10 cellular contexts compared by ENCODE assay signal in genomic region chr1:85406887-85407593, GRCh38. TPM values are rescaled to one million over a fixed set of nuclear protein-coding genes. Genes with fewer than 3 reads are reported as not detected.
DNase-seq lines count a peak whose midpoint lies in the region; ATAC-seq and TF ChIP-seq lines count a peak whose summit lies in the region.
"Had no signal": no experiment of that assay in that cellular context is flagged by ENCODE, and none has a peak within 500 bp of the region (broad histone marks: within the 10 kb centered on the region; RNA-seq: fewer than 3 reads in every experiment).

No MANE protein-coding gene starts in this region.

- H3K27ac ChIP-seq in lower lobe of right lung = peak overlapping the region; percentile 51
- peak overlapping the region; percentile 55 to 82 for H3K27ac ChIP-seq in thoracic aorta

- ATAC-seq in lower lobe of right lung = peak; percentile 82 to 94
- peak; percentile 80 for ATAC-seq in thoracic aorta (ENCODE audit: insufficient number of reproducible peaks, low FRiP score, low read depth)
- ATAC-seq in naive thymus-derived CD8-positive, alpha-beta T cell = no peak

- H3K36me3 ChIP-seq in lower lobe of right lung = no peaks in the 10 kb centered on the region
- no peaks in the 10 kb centered on the region for H3K36me3 ChIP-seq in thoracic aorta

- H3K4me1 ChIP-seq in lower lobe of right lung (peaks cover 14% of the 10 kb centered on the region), thoracic aorta (ENCODE audit: control insufficient read depth in 1 of 2, low read depth in 2 of 2) (peaks cover 38 to 61% of the 10 kb centered on the region in 2 donors)

- H3K27me3 ChIP-seq in lower lobe of right lung (ENCODE audit: low read depth) (no peaks in the 10 kb centered on the region), thoracic aorta (replicated peaks; ENCODE audit: insufficient read depth) (no peaks in the 10 kb centered on the region)

- H3K9me3 Mint-ChIP-seq in naive thymus-derived CD8-positive, alpha-beta T cell = no peaks in the 10 kb centered on the region
- no peaks in the 10 kb centered on the region for H3K9me3 Mint-ChIP-seq in T-helper 2 cell treated with Interferon-gamma antibody and Interleukin-4, amounts not matched to agents 5 μg/mL and 100 μg/mL, for 36 hours

- peak overlapping the region; percentile 13; the same call in 1 of the 2 replicates for H3K4me3 ChIP-seq in LNCaP clone FGC (ENCODE audit: low read depth, low read length)
- no peak overlapping the region for H3K4me3 ChIP-seq in lower lobe of right lung
- peak overlapping the region; percentile 54 for H3K4me3 ChIP-seq in thoracic aorta

- H3K27ac Mint-ChIP-seq in naive thymus-derived CD8-positive, alpha-beta T cell = no peak overlapping the region
- H3K27ac Mint-ChIP-seq in T-helper 2 cell treated with Interferon-gamma antibody and Interleukin-4, amounts not matched to agents 5 μg/mL and 100 μg/mL, for 36 hours = no peak overlapping the region

- DNase-seq in LNCaP clone FGC (ENCODE audit: low read depth) (peak; percentile 65), dermis microvascular lymphatic vessel endothelial cell (ENCODE audit: low read depth in 2 of 2) (peak; percentile 95 to 97), lower lobe of right lung (no peak), thoracic aorta (ENCODE audit: low spot score) (peak; percentile 21), activated gamma-delta T cell (lab: John Stamatoyannopoulos, UW) (no peak), HUDEP-2 (lab: John Stamatoyannopoulos, UW; ENCODE audit: unreplicated experiment in 76 of 76) (no peak)
- no peak for DNase-seq in naive thymus-derived CD8-positive, alpha-beta T cell
- no peak for DNase-seq in T-helper 2 cell treated with Interferon-gamma antibody and Interleukin-4, amounts not matched to agents 5 μg/mL and 100 μg/mL, for 36 hours (ENCODE audit: low spot score)
- DNase-seq: activated naive CD4-positive, alpha-beta T cell treated with Interleukin-2 at 50 U/mL for 16 hours; NCI-H146 had no signal

- H3K4me1 Mint-ChIP-seq in naive thymus-derived CD8-positive, alpha-beta T cell = no peaks in the 10 kb centered on the region
- no peaks in the 10 kb centered on the region for H3K4me1 Mint-ChIP-seq in T-helper 2 cell treated with Interferon-gamma antibody and Interleukin-4, amounts not matched to agents 5 μg/mL and 100 μg/mL, for 36 hours (ENCODE audit: low read depth)

- intact Hi-C loops in lower lobe of right lung (cut with DNase I) = no loop called here

- no peaks in the 10 kb centered on the region for H3K27me3 Mint-ChIP-seq in naive thymus-derived CD8-positive, alpha-beta T cell
- no peaks in the 10 kb centered on the region for H3K27me3 Mint-ChIP-seq in T-helper 2 cell treated with Interferon-gamma antibody and Interleukin-4, amounts not matched to agents 5 μg/mL and 100 μg/mL, for 36 hours (ENCODE audit: low read depth)

- no peaks in the 10 kb centered on the region for H3K9me3 ChIP-seq in lower lobe of right lung
- no peaks in the 10 kb centered on the region for H3K9me3 ChIP-seq in thoracic aorta

- no peaks in the 10 kb centered on the region for H3K36me3 Mint-ChIP-seq in naive thymus-derived CD8-positive, alpha-beta T cell
- H3K36me3 Mint-ChIP-seq in T-helper 2 cell treated with Interferon-gamma antibody and Interleukin-4, amounts not matched to agents 5 μg/mL and 100 μg/mL, for 36 hours (ENCODE audit: low read depth) = no peaks in the 10 kb centered on the region

- TF ChIP-seq CTCF in LNCaP clone FGC (IDR thresholded peaks at IDR 0.05; ENCODE audit: control insufficient read depth, extremely low read depth, insufficient read depth) (no peak), lower lobe of right lung (IDR thresholded peaks at IDR 0.05) (no peak), thoracic aorta (IDR thresholded peaks at IDR 0.05) (no peak)

- H3K4me3 Mint-ChIP-seq in naive thymus-derived CD8-positive, alpha-beta T cell = no peak overlapping the region
- no peak overlapping the region for H3K4me3 Mint-ChIP-seq in T-helper 2 cell treated with Interferon-gamma antibody and Interleukin-4, amounts not matched to agents 5 μg/mL and 100 μg/mL, for 36 hours

- POLR2A ChIA-PET in naive thymus-derived CD8-positive, alpha-beta T cell (lab: Charles Lee) = no interaction called here

RNA-seq across cellular contexts. Expression of gene DDAH1, which starts 57.9 kb away (rescaled TPM):
- total RNA-seq in dermis microvascular lymphatic vessel endothelial cell (36.8 and 45.9 TPM in 2 replicates), lower lobe of right lung (48.4 TPM), thoracic aorta (10 to 100 TPM; 30.5 to 55.4 TPM)
- total RNA-seq in naive thymus-derived CD8-positive, alpha-beta T cell = not detected
- not detected for polyA plus RNA-seq in naive thymus-derived CD8-positive, alpha-beta T cell

Comparison
In these comparisons a context has a peak if more than half of its experiments do, and no peak if none do; other contexts are left out.
1. DNase-seq: peak in LNCaP clone FGC (single experiment), dermis microvascular lymphatic vessel endothelial cell (2 of 2) and thoracic aorta (single experiment); none in lower lobe of right lung (single experiment), activated gamma-delta T cell (single experiment), naive thymus-derived CD8-positive, alpha-beta T cell (0 of 10), T-helper 2 cell treated with Interferon-gamma antibody and Interleukin-4, amounts not matched to agents 5 μg/mL and 100 μg/mL, for 36 hours (single experiment) and HUDEP-2 (0 of 76).
2. ATAC-seq: peak in lower lobe of right lung (2 of 2) and thoracic aorta (single experiment); none in naive thymus-derived CD8-positive, alpha-beta T cell (0 of 2).
3. RNA of gene DDAH1, which starts 57.9 kb away (total RNA-seq): 30.5 to 55.4 TPM in thoracic aorta, 48.4 TPM in lower lobe of right lung (single experiment) and 36.8 to 45.9 TPM in dermis microvascular lymphatic vessel endothelial cell; not detected in naive thymus-derived CD8-positive, alpha-beta T cell; every median in the first group is over 10 times any median in the second.